20 cellular contexts compared by ENCODE assay signal in the genomic region with DNA sequence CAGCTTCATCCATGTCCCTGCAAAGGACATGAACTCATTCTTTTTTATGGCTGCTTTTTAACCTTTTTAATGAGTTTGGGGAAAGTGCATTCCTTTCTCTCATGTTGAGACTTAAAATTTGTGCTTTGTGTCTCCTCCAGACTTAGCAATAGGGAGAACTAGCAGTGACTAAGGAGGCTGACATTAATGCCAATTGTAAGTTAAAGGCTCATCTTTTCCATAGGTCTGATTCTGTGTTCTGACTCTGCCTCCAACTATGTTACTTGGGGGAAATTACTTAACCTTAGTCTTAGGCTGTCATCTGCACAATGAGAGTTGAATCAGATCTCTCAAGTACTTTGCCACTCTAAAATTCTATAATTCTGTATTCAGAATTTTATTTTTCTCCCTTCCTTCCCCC. TPM values are rescaled to one million over a fixed set of nuclear protein-coding genes. Genes with fewer than 3 reads are reported as not detected.
DNase-seq lines count a peak whose midpoint lies in the region; ATAC-seq and TF ChIP-seq lines count a peak whose summit lies in the region.
"Had no signal": no experiment of that assay in that cellular context is flagged by ENCODE, and none has a peak within 500 bp of the region (broad histone marks: within the 10 kb centered on the region; RNA-seq: fewer than 3 reads in every experiment).

No MANE protein-coding gene starts in this region.

- no peaks in the 10 kb centered on the region for H3K27me3 Mint-ChIP-seq in activated T-cell treated with anti-CD3 and anti-CD28 coated beads, Interleukin-2, amount 50 U/mL, for 24 hours

- no peak overlapping the region for H3K27ac ChIP-seq in RWPE2 (ENCODE audit: poor library complexity, severe bottlenecking)
- H3K27ac ChIP-seq in smooth muscle cell (ENCODE audit: low read depth) = peak overlapping the region; percentile 71
- no peak overlapping the region for H3K27ac ChIP-seq in mammary epithelial cell (ENCODE audit: insufficient read depth, low read depth, low read length)
- H3K27ac ChIP-seq: colonic mucosa, ovary, spleen, testis had no signal

- H4K20me1 ChIP-seq in smooth muscle cell (ENCODE audit: low read depth) (peaks cover 43% of the 10 kb centered on the region), mammary epithelial cell (ENCODE audit: insufficient read depth, low read length) (no peaks in the 10 kb centered on the region)

- H3K4me1 Mint-ChIP-seq in activated T-cell treated with anti-CD3 and anti-CD28 coated beads, Interleukin-2, amount 50 U/mL, for 24 hours (ENCODE audit: low read depth) = peaks cover 15% of the 10 kb centered on the region

- H3K4me3 Mint-ChIP-seq in activated T-cell treated with anti-CD3 and anti-CD28 coated beads, Interleukin-2, amount 50 U/mL, for 24 hours = no peak overlapping the region

- H3F3A ChIP-seq in smooth muscle cell (ENCODE audit: low read depth) = peaks cover 4% of the 10 kb centered on the region

- H3K4me1 ChIP-seq in RWPE2 (ENCODE audit: insufficient read depth, poor library complexity, severe bottlenecking) (no peaks in the 10 kb centered on the region), smooth muscle cell (ENCODE audit: low read depth) (peaks cover 11% of the 10 kb centered on the region), mammary epithelial cell (ENCODE audit: insufficient read depth, low read length) (no peaks in the 10 kb centered on the region)
- H3K4me1 ChIP-seq: colonic mucosa, testis had no signal

- dilution Hi-C loops in mammary epithelial cell (cut with HindIII; ENCODE audit: low sequenced_read_pairs) = no loop called here

- H3K9me3 Mint-ChIP-seq in activated T-cell treated with anti-CD3 and anti-CD28 coated beads, Interleukin-2, amount 50 U/mL, for 24 hours = no peaks in the 10 kb centered on the region

- no peak for DNase-seq in activated T-cell treated with anti-CD3 and anti-CD28 coated beads, Interleukin-2, amount 50 U/mL, for 24 hours
- no peak for DNase-seq in activated T-cell treated with anti-CD3 and anti-CD28 coated beads, Interleukin-2, amount 50 U/mL, for 1 hour
- DNase-seq in RWPE2 (ENCODE audit: low spot score) (no peak), epithelial cell of esophagus (ENCODE audit: low read depth) (peak; percentile 54), smooth muscle cell (lab: John Stamatoyannopoulos, UW; ENCODE audit: unreplicated experiment) (no peak), mammary epithelial cell (no peak)
- no peak for DNase-seq in stimulated activated CD4-positive, alpha-beta T cell treated with anti-CD3 and anti-CD28 coated beads, Interleukin-4, amount 100 ng/mL, for 1 hour
- DNase-seq: ACHN; activated effector memory CD4-positive, alpha-beta T cell treated with anti-CD3 and anti-CD28 coated beads, Interleukin-2, amount 50 U/mL, for 16 hours; colonic mucosa; DMS 273 treated with DMSO at 0.1 percent for 48 hours; foreskin melanocyte; NCI-H1436 treated with DMSO at 0.1 percent for 48 hours; OCI-M1; ovary; spleen; SW 1271; testis had no signal

- peak overlapping the region; percentile 90 for H3K27ac Mint-ChIP-seq in activated T-cell treated with anti-CD3 and anti-CD28 coated beads, Interleukin-2, amount 50 U/mL, for 24 hours

- no TSS peak for BruUV-seq in mammary epithelial cell (replicated peaks; lab: Mats Ljungman, UMichigan)

- H3K36me3 Mint-ChIP-seq in activated T-cell treated with anti-CD3 and anti-CD28 coated beads, Interleukin-2, amount 50 U/mL, for 24 hours (ENCODE audit: low read depth) = peaks cover 53% of the 10 kb centered on the region

- CTCF ChIA-PET in mammary epithelial cell (lab: Charles Lee; ENCODE audit: low non-redundant PET) = no interaction called here

- TF ChIP-seq CTCF in RWPE2 (IDR thresholded peaks at IDR 0.05; ENCODE audit: poor library complexity, severe bottlenecking) (no peak), epithelial cell of esophagus (IDR thresholded peaks at IDR 0.05; ENCODE audit: insufficient read depth, low read depth, low read length, missing control alignments) (no peak), smooth muscle cell (IDR thresholded peaks at IDR 0.05; ENCODE audit: borderline replicate concordance, insufficient read depth, poor library complexity, severe bottlenecking) (no peak), mammary epithelial cell (conservative IDR thresholded peaks at IDR 0.05 in 1 of 2, IDR thresholded peaks at IDR 0.05 in 1 of 2; ENCODE audit: extremely low read depth in 1 of 2, insufficient read depth in 1 of 2, low read depth in 1 of 2, low read length in 2 of 2) (no peak)

- H3K27me3 ChIP-seq in RWPE2 (ENCODE audit: insufficient read depth, poor library complexity, severe bottlenecking) (no peaks in the 10 kb centered on the region), smooth muscle cell (ENCODE audit: low read depth) (no peaks in the 10 kb centered on the region), mammary epithelial cell (ENCODE audit: insufficient read depth, low read length) (no peaks in the 10 kb centered on the region)
- H3K27me3 ChIP-seq: colonic mucosa, ovary, spleen, testis had no signal

- H2AFZ ChIP-seq in smooth muscle cell (ENCODE audit: low read depth) (no peak overlapping the region), mammary epithelial cell (ENCODE audit: low read depth, low read length) (no peak overlapping the region)

- H3K36me3 ChIP-seq in RWPE2 (ENCODE audit: low read depth) (peaks cover 17% of the 10 kb centered on the region), smooth muscle cell (ENCODE audit: low read depth) (no peaks in the 10 kb centered on the region), mammary epithelial cell (ENCODE audit: insufficient read depth, low read length) (peaks cover 4% of the 10 kb centered on the region)
- H3K36me3 ChIP-seq: colonic mucosa, ovary had no signal

- no peak overlapping the region for H3K4me3 ChIP-seq in RWPE2 (ENCODE audit: severe bottlenecking)
- H3K4me3 ChIP-seq in epithelial cell of esophagus (ENCODE audit: low read length) = no peak overlapping the region
- H3K4me3 ChIP-seq in smooth muscle cell = no peak overlapping the region
- no peak overlapping the region for H3K4me3 ChIP-seq in mammary epithelial cell (replicated peaks in 1 of 3; ENCODE audit: insufficient read depth in 1 of 3, low read depth in 2 of 3, low read length in 3 of 3)
- H3K4me3 ChIP-seq: colonic mucosa, K562, ovary, spleen, testis had no signal

- H3K9me3 ChIP-seq in RWPE2 (ENCODE audit: severe bottlenecking) (no peaks in the 10 kb centered on the region), smooth muscle cell (replicated peaks; ENCODE audit: low read depth) (no peaks in the 10 kb centered on the region), mammary epithelial cell (replicated peaks; ENCODE audit: insufficient read depth, low read length) (no peaks in the 10 kb centered on the region)
- H3K9me3 ChIP-seq: colonic mucosa, ovary, spleen, testis had no signal

- H3K4me2 ChIP-seq in smooth muscle cell (no peak overlapping the region), mammary epithelial cell (ENCODE audit: insufficient read depth, low read depth, low read length) (no peak overlapping the region)

- ATAC-seq in RWPE2 (ENCODE audit: low read depth) (peak; percentile 40; the same call in 1 of the 3 replicates), HG03442 (IDR thresholded peaks at IDR 0.05; ENCODE audit: unreplicated experiment) (no peak)
- ATAC-seq: K562 had no signal

- in situ Hi-C loops in mammary epithelial cell (cut with MboI; ENCODE audit: low sequenced_read_pairs in 2 of 2) = no loop called here

- H3K79me2 ChIP-seq in smooth muscle cell (ENCODE audit: low read depth) = peaks cover 17% of the 10 kb centered on the region
- peaks cover 18% of the 10 kb centered on the region for H3K79me2 ChIP-seq in mammary epithelial cell (ENCODE audit: insufficient read depth, low read length)

- intact Hi-C loops in mammary epithelial cell (cut with micrococcal nuclease) = no loop called here

- H3K9ac ChIP-seq in smooth muscle cell (ENCODE audit: low read depth) (no peak overlapping the region), mammary epithelial cell (ENCODE audit: insufficient read depth, low read length) (no peak overlapping the region)

RNA-seq across cellular contexts. Expression of a gene that starts 17.5 kb away (rescaled TPM):
- 15.5 and 30.2 TPM in 2 replicates for total RNA-seq in smooth muscle cell
- 15.5 and 24.5 TPM in 2 replicates for polyA plus RNA-seq in smooth muscle cell
- 10 to 100 TPM; 12.5 to 13.5 TPM for total RNA-seq in mammary epithelial cell
- 16.6 TPM for polyA plus RNA-seq in mammary epithelial cell
- 12.7 TPM for polyA minus RNA-seq in mammary epithelial cell

RNA-seq across cellular contexts. Expression of a gene that starts 58.6 kb away (rescaled TPM):
- 29.9 and 30.7 TPM in 2 replicates for total RNA-seq in smooth muscle cell
- 35.5 and 39.3 TPM in 2 replicates for polyA plus RNA-seq in smooth muscle cell
- total RNA-seq in mammary epithelial cell = 10 to 100 TPM in 1 of 2 donors, 1 to 10 TPM in 1; 4.7 to 22.0 TPM
- polyA plus RNA-seq in mammary epithelial cell = 10.9 TPM
- 17.8 TPM for polyA minus RNA-seq in mammary epithelial cell
